Comparison of ENCODE assay signal across 8 cellular contexts in genomic region chr16:1194665-1195392, GRCh38. TPM values are rescaled to one million over a fixed set of nuclear protein-coding genes. Genes with fewer than 3 reads are reported as not detected.
DNase-seq lines count a peak whose midpoint lies in the region; ATAC-seq and TF ChIP-seq lines count a peak whose summit lies in the region.

No MANE protein-coding gene starts in this region.

- WGBS in endodermal cell (ENCODE audit: insufficient coverage in 1 of 2, insufficient read length in 1 of 2), 2 experiments, result 77 to 81% methylated on average over 18 to 58 of the region's 61 CpGs

- H3K4me3 ChIP-seq in OCI-LY1 (ENCODE audit: low read depth, low read length, poor library complexity, severe bottlenecking), result no peak overlapping the region
- H3K4me3 ChIP-seq in endodermal cell (ENCODE audit: low read length), result no peak overlapping the region
- no peak overlapping the region for H3K4me3 ChIP-seq in rectal smooth muscle tissue (ENCODE audit: low read length)

- TF ChIP-seq CTCF in OCI-LY1 (IDR thresholded peaks at IDR 0.05; ENCODE audit: low read length), result peak; percentile 68
- TF ChIP-seq CTCF in endodermal cell (conservative IDR thresholded peaks at IDR 0.05), result peak; percentile 94

- no peaks in the 10 kb centered on the region for H3K79me2 ChIP-seq in OCI-LY1 (ENCODE audit: insufficient read depth, low read length)

- H2AFZ ChIP-seq in OCI-LY1 (ENCODE audit: low read length), result no peak overlapping the region

- DNase-seq in GM03348 (ENCODE audit: low spot score) (peak; percentile 74), endodermal cell (peak; percentile 78)
- DNase-seq in activated T-helper 2 cell treated with anti-CD3 and anti-CD28 coated beads, Interferon-gamma antibody, Interleukin-2, Interleukin-4, amounts not matched to agents 10 μg/mL and 5 μg/mL and 100 μg/mL, durations not matched to agents 14 hours and 24 hours and 36 hours (ENCODE audit: low spot score), result no peak
- DNase-seq in central memory CD4-positive, alpha-beta T cell, result no peak

- no peak overlapping the region for H3K4me2 ChIP-seq in OCI-LY1 (ENCODE audit: low read length)

- no peaks in the 10 kb centered on the region for H3K27me3 Mint-ChIP-seq in endodermal cell (ENCODE audit: insufficient read depth)
- H3K27me3 Mint-ChIP-seq in activated T-helper 2 cell treated with anti-CD3 and anti-CD28 coated beads, Interferon-gamma antibody, Interleukin-2, Interleukin-4, amounts not matched to agents 10 μg/mL and 5 μg/mL and 100 μg/mL, durations not matched to agents 14 hours and 24 hours and 36 hours (ENCODE audit: low read depth), result no peaks in the 10 kb centered on the region

- H3K27ac Mint-ChIP-seq in endodermal cell, result no peak overlapping the region
- H3K27ac Mint-ChIP-seq in activated T-helper 2 cell treated with anti-CD3 and anti-CD28 coated beads, Interferon-gamma antibody, Interleukin-2, Interleukin-4, amounts not matched to agents 10 μg/mL and 5 μg/mL and 100 μg/mL, durations not matched to agents 14 hours and 24 hours and 36 hours, result no peak overlapping the region

- no peaks in the 10 kb centered on the region for H3K9me3 Mint-ChIP-seq in endodermal cell
- H3K9me3 Mint-ChIP-seq in activated T-helper 2 cell treated with anti-CD3 and anti-CD28 coated beads, Interferon-gamma antibody, Interleukin-2, Interleukin-4, amounts not matched to agents 10 μg/mL and 5 μg/mL and 100 μg/mL, durations not matched to agents 14 hours and 24 hours and 36 hours, result no peaks in the 10 kb centered on the region

- H3K9me2 ChIP-seq in OCI-LY1 (ENCODE audit: low read depth, low read length), result no peaks in the 10 kb centered on the region

- H3K4me3 Mint-ChIP-seq in endodermal cell, result no peak overlapping the region
- no peak overlapping the region for H3K4me3 Mint-ChIP-seq in activated T-helper 2 cell treated with anti-CD3 and anti-CD28 coated beads, Interferon-gamma antibody, Interleukin-2, Interleukin-4, amounts not matched to agents 10 μg/mL and 5 μg/mL and 100 μg/mL, durations not matched to agents 14 hours and 24 hours and 36 hours (ENCODE audit: low read depth)

- H4K20me1 ChIP-seq in OCI-LY1 (ENCODE audit: insufficient read depth, low read length), result no peaks in the 10 kb centered on the region

- H3K36me3 ChIP-seq in OCI-LY1 (ENCODE audit: insufficient read depth, low read length) (no peaks in the 10 kb centered on the region), endodermal cell (ENCODE audit: control insufficient read depth, insufficient read depth, low read length) (no peaks in the 10 kb centered on the region), rectal smooth muscle tissue (ENCODE audit: control insufficient read depth, insufficient read depth, low read length) (no peaks in the 10 kb centered on the region)

- ATAC-seq in GM19467 (IDR thresholded peaks at IDR 0.05; ENCODE audit: unreplicated experiment) (no peak), GM21619 (IDR thresholded peaks at IDR 0.05; ENCODE audit: unreplicated experiment) (no peak)

- H3K4me1 Mint-ChIP-seq in endodermal cell, result no peaks in the 10 kb centered on the region
- H3K4me1 Mint-ChIP-seq in activated T-helper 2 cell treated with anti-CD3 and anti-CD28 coated beads, Interferon-gamma antibody, Interleukin-2, Interleukin-4, amounts not matched to agents 10 μg/mL and 5 μg/mL and 100 μg/mL, durations not matched to agents 14 hours and 24 hours and 36 hours (ENCODE audit: low read depth), result no peaks in the 10 kb centered on the region

- H3K27me3 ChIP-seq in OCI-LY1 (ENCODE audit: insufficient read depth, low read length), result no peaks in the 10 kb centered on the region
- H3K27me3 ChIP-seq in endodermal cell (ENCODE audit: control insufficient read depth, insufficient read depth, low read length, poor library complexity, severe bottlenecking), result no peaks in the 10 kb centered on the region
- no peaks in the 10 kb centered on the region for H3K27me3 ChIP-seq in rectal smooth muscle tissue (ENCODE audit: control insufficient read depth, insufficient read depth, low read length)

- no peaks in the 10 kb centered on the region for H3K9me3 ChIP-seq in OCI-LY1 (ENCODE audit: low read length)
- no peaks in the 10 kb centered on the region for H3K9me3 ChIP-seq in endodermal cell (ENCODE audit: control insufficient read depth, low read length)

- H3K9ac ChIP-seq in OCI-LY1 (ENCODE audit: low read length), result no peak overlapping the region
- no peak overlapping the region for H3K9ac ChIP-seq in endodermal cell (ENCODE audit: extremely low read depth, low read length, poor library complexity, severe bottlenecking)
- no peak overlapping the region for H3K9ac ChIP-seq in rectal smooth muscle tissue (ENCODE audit: low read length)

- H3K36me3 Mint-ChIP-seq in endodermal cell (ENCODE audit: low read depth), result peaks cover 8% of the 10 kb centered on the region
- no peaks in the 10 kb centered on the region for H3K36me3 Mint-ChIP-seq in activated T-helper 2 cell treated with anti-CD3 and anti-CD28 coated beads, Interferon-gamma antibody, Interleukin-2, Interleukin-4, amounts not matched to agents 10 μg/mL and 5 μg/mL and 100 μg/mL, durations not matched to agents 14 hours and 24 hours and 36 hours (ENCODE audit: low read depth)

- intact Hi-C loops in activated T-helper 2 cell treated with anti-CD3 and anti-CD28 coated beads, Interferon-gamma antibody, Interleukin-2, Interleukin-4, amounts not matched to agents 10 μg/mL and 5 μg/mL and 100 μg/mL, durations not matched to agents 14 hours and 24 hours and 36 hours (cut with micrococcal nuclease), result no loop called here

- H3K4me1 ChIP-seq in OCI-LY1 (ENCODE audit: insufficient read depth, low read length, severe bottlenecking) (no peaks in the 10 kb centered on the region), endodermal cell (ENCODE audit: control insufficient read depth, insufficient read depth, low read length) (no peaks in the 10 kb centered on the region), rectal smooth muscle tissue (ENCODE audit: control insufficient read depth, insufficient read depth, low read length) (peaks cover 21% of the 10 kb centered on the region)

- H3K27ac ChIP-seq in OCI-LY1 (ENCODE audit: low read depth, low read length, poor library complexity, severe bottlenecking) (no peak overlapping the region), endodermal cell (ENCODE audit: low read depth, low read length) (no peak overlapping the region), rectal smooth muscle tissue (ENCODE audit: low read depth, low read length) (peak overlapping the region; percentile 83)

- H3F3A ChIP-seq in OCI-LY1 (ENCODE audit: insufficient read depth, low read length), result no peaks in the 10 kb centered on the region

RNA-seq across cellular contexts. Expression of gene TPSG1, which starts 30.2 kb away (rescaled TPM):
- total RNA-seq in endodermal cell, result not detected
- polyA plus RNA-seq in endodermal cell (2013, experiment 1 of 2), result not detected
- polyA plus RNA-seq in endodermal cell (2013, experiment 2 of 2), result not detected
- not detected in 2 replicates for total RNA-seq in activated T-helper 2 cell treated with anti-CD3 and anti-CD28 coated beads, Interferon-gamma antibody, Interleukin-2, Interleukin-4, amounts not matched to agents 10 μg/mL and 5 μg/mL and 100 μg/mL, durations not matched to agents 14 hours and 24 hours and 36 hours

RNA-seq across cellular contexts. Expression of gene TPSB2, which starts 35.2 kb away (rescaled TPM):
- not detected for total RNA-seq in endodermal cell
- not detected for polyA plus RNA-seq in endodermal cell (2013, experiment 1 of 2)
- polyA plus RNA-seq in endodermal cell (2013, experiment 2 of 2), result not detected
- total RNA-seq in activated T-helper 2 cell treated with anti-CD3 and anti-CD28 coated beads, Interferon-gamma antibody, Interleukin-2, Interleukin-4, amounts not matched to agents 10 μg/mL and 5 μg/mL and 100 μg/mL, durations not matched to agents 14 hours and 24 hours and 36 hours, result not detected in 2 replicates

RNA-seq across cellular contexts. Expression of gene CACNA1H, which starts 41.9 kb away (rescaled TPM):
- 10 to 100 TPM; 31.6 to 45.0 TPM for total RNA-seq in endodermal cell
- 33.4 TPM for polyA plus RNA-seq in endodermal cell (2013, experiment 1 of 2)
- 30.0 TPM for polyA plus RNA-seq in endodermal cell (2013, experiment 2 of 2)
- total RNA-seq in activated T-helper 2 cell treated with anti-CD3 and anti-CD28 coated beads, Interferon-gamma antibody, Interleukin-2, Interleukin-4, amounts not matched to agents 10 μg/mL and 5 μg/mL and 100 μg/mL, durations not matched to agents 14 hours and 24 hours and 36 hours, result 0.09 TPM in 2 replicates

RNA-seq across cellular contexts. Expression of gene TPSAB1, which starts 45.7 kb away (rescaled TPM):
- total RNA-seq in endodermal cell, result not detected
- not detected for polyA plus RNA-seq in endodermal cell (2013, experiment 1 of 2)
- polyA plus RNA-seq in endodermal cell (2013, experiment 2 of 2), result not detected
- total RNA-seq in activated T-helper 2 cell treated with anti-CD3 and anti-CD28 coated beads, Interferon-gamma antibody, Interleukin-2, Interleukin-4, amounts not matched to agents 10 μg/mL and 5 μg/mL and 100 μg/mL, durations not matched to agents 14 hours and 24 hours and 36 hours, result not detected in 2 replicates

Comparison
In these comparisons a context has a peak if more than half of its experiments do, and no peak if none do; other contexts are left out.
1. DNase-seq: peak in GM03348 (single experiment) and endodermal cell (single experiment); none in activated T-helper 2 cell treated with anti-CD3 and anti-CD28 coated beads, Interferon-gamma antibody, Interleukin-2, Interleukin-4, amounts not matched to agents 10 μg/mL and 5 μg/mL and 100 μg/mL, durations not matched to agents 14 hours and 24 hours and 36 hours (single experiment) and central memory CD4-positive, alpha-beta T cell (single experiment).
2. RNA of gene CACNA1H, which starts 41.9 kb away (total RNA-seq): 31.6 to 45.0 TPM in endodermal cell; 0.09 TPM in activated T-helper 2 cell treated with anti-CD3 and anti-CD28 coated beads, Interferon-gamma antibody, Interleukin-2, Interleukin-4, amounts not matched to agents 10 μg/mL and 5 μg/mL and 100 μg/mL, durations not matched to agents 14 hours and 24 hours and 36 hours; every median in the first group is over 10 times any median in the second.